Comparison of ENCODE assay signal across 11 cellular contexts in genomic region chr1:168019407-168019806, GRCh38.
"Had no signal": no experiment of that assay in that cellular context is flagged by ENCODE, and none has a peak within 500 bp of the region (broad histone marks: within the 10 kb centered on the region; RNA-seq: fewer than 3 reads in every experiment).

No MANE protein-coding gene starts in this region.

- H3K4me3 ChIP-seq: cardiac muscle cell, colonic mucosa, heart left ventricle, uterus had no signal

- H3K9ac ChIP-seq: parathyroid adenoma had no signal

- H3K36me3 ChIP-seq: uterus had no signal

- H3K27me3 Mint-ChIP-seq: activated CD4-positive, alpha-beta memory T cell treated with anti-CD3 and anti-CD28 coated beads, Interleukin-2, amount 10 ng/mL, durations not matched to agents 7 days and 5 days had no signal

- H3K9me3 Mint-ChIP-seq: activated CD4-positive, alpha-beta memory T cell treated with anti-CD3 and anti-CD28 coated beads, Interleukin-2, amount 10 ng/mL, durations not matched to agents 7 days and 5 days; activated T-helper 1 cell treated with anti-CD3 and anti-CD28 coated beads, Interleukin-12 subunit alpha, Interleukin-12 subunit beta, Interleukin-2, Interleukin-4 antibody, amounts not matched to agents 30 ng/mL and 10 ng/mL and 1 ng/mL, durations not matched to agents 14 hours and 24 hours and 36 hours; mesothelial cell of epicardium had no signal

- DNase-seq: activated CD4-positive, alpha-beta memory T cell treated with anti-CD3 and anti-CD28 coated beads, Interleukin-2, amount 10 ng/mL, durations not matched to agents 7 days and 5 days; activated naive CD4-positive, alpha-beta T cell; colonic mucosa; heart left ventricle; right cardiac atrium; small intestine; uterus had no signal

- H3K9me3 ChIP-seq: colonic mucosa, heart left ventricle, uterus had no signal

- ATAC-seq: heart left ventricle, right cardiac atrium had no signal

- H3K4me1 ChIP-seq: colonic mucosa, heart left ventricle, parathyroid adenoma, uterus had no signal

- H3K4me3 Mint-ChIP-seq: activated CD4-positive, alpha-beta memory T cell treated with anti-CD3 and anti-CD28 coated beads, Interleukin-2, amount 10 ng/mL, durations not matched to agents 7 days and 5 days; activated T-helper 1 cell treated with anti-CD3 and anti-CD28 coated beads, Interleukin-12 subunit alpha, Interleukin-12 subunit beta, Interleukin-2, Interleukin-4 antibody, amounts not matched to agents 30 ng/mL and 10 ng/mL and 1 ng/mL, durations not matched to agents 14 hours and 24 hours and 36 hours; mesothelial cell of epicardium had no signal

- H3K79me2 ChIP-seq: parathyroid adenoma had no signal

- H3K27ac ChIP-seq: cardiac muscle cell, colonic mucosa, heart left ventricle, parathyroid adenoma, uterus had no signal

- H3K4me1 Mint-ChIP-seq: activated CD4-positive, alpha-beta memory T cell treated with anti-CD3 and anti-CD28 coated beads, Interleukin-2, amount 10 ng/mL, durations not matched to agents 7 days and 5 days; mesothelial cell of epicardium had no signal

- H3K27me3 ChIP-seq: cardiac muscle cell, colonic mucosa, heart left ventricle, uterus had no signal

- H2AFZ ChIP-seq: parathyroid adenoma had no signal

- H3K27ac Mint-ChIP-seq: activated CD4-positive, alpha-beta memory T cell treated with anti-CD3 and anti-CD28 coated beads, Interleukin-2, amount 10 ng/mL, durations not matched to agents 7 days and 5 days; activated T-helper 1 cell treated with anti-CD3 and anti-CD28 coated beads, Interleukin-12 subunit alpha, Interleukin-12 subunit beta, Interleukin-2, Interleukin-4 antibody, amounts not matched to agents 30 ng/mL and 10 ng/mL and 1 ng/mL, durations not matched to agents 14 hours and 24 hours and 36 hours; mesothelial cell of epicardium had no signal
